ENCODE assay signal across 28 cellular contexts in genomic region chr16:68427649-68428303, GRCh38. TPM values are rescaled to one million over a fixed set of nuclear protein-coding genes. Genes with fewer than 3 reads are reported as not detected.
"Had no signal": no experiment of that assay in that cellular context is flagged by ENCODE, and none has a peak within 500 bp of the region (broad histone marks: within the 10 kb centered on the region; RNA-seq: fewer than 3 reads in every experiment).

No MANE protein-coding gene starts in this region.

- H3K4me3 Mint-ChIP-seq: activated CD8-positive, alpha-beta T cell treated with anti-CD3 and anti-CD28 coated beads for 36 hours; activated naive CD8-positive, alpha-beta T cell; activated T-cell treated with anti-CD3 and anti-CD28 coated beads, Interleukin-2, amount 50 U/mL, for 4 hours; activated T-helper 17 cell treated with anti-CD3 and anti-CD28 coated beads, Interleukin-2, amount 50 U/mL, for 72 hours; effector memory CD8-positive, alpha-beta T cell had no signal

- H3K4me1 ChIP-seq: esophagus muscularis mucosa, foreskin keratinocyte, gastrocnemius medialis had no signal

- DNase-seq: activated CD4-positive, alpha-beta T cell treated with anti-CD3 and anti-CD28 coated beads for 4 hours; activated CD4-positive, alpha-beta T cell treated with anti-CD3 and anti-CD28 coated beads, Interleukin-2, amount 50 U/mL, for 1 hour; activated CD4-positive, alpha-beta T cell treated with anti-CD3 and anti-CD28 coated beads, Interleukin-2, amount 50 U/mL, for 48 hours; activated CD4-positive, CD25-positive, alpha-beta regulatory T cell; activated CD4-positive, CD25-positive, alpha-beta regulatory T cell treated with anti-CD3 and anti-CD28 coated beads, Interleukin-2, amount 50 U/mL, for 72 hours; activated CD8-positive, alpha-beta memory T cell treated with anti-CD3 and anti-CD28 coated beads for 24 hours; activated CD8-positive, alpha-beta T cell treated with anti-CD3 and anti-CD28 coated beads for 36 hours; activated effector memory CD4-positive, alpha-beta T cell treated with Interleukin-2 at 50 U/mL for 16 hours; activated gamma-delta T cell treated with Interleukin-2 at 50 U/mL for 16 hours; activated naive CD4-positive, alpha-beta T cell treated with anti-CD3 and anti-CD28 coated beads, Interleukin-2, amount 50 U/mL, for 16 hours; activated naive CD4-positive, alpha-beta T cell treated with Interleukin-2 at 50 U/mL for 16 hours; activated T-cell treated with anti-CD3 and anti-CD28 coated beads, Interleukin-2, amount 50 U/mL, for 4 hours; amniotic stem cell; anterior cingulate cortex; brain microvascular endothelial cell; cortex of kidney; dermis blood vessel endothelial cell; effector CD4-positive, alpha-beta T cell; effector memory CD8-positive, alpha-beta T cell; erythroblast; foreskin keratinocyte; gastrocnemius medialis; T-helper 2 cell had no signal

- H3K27me3 Mint-ChIP-seq: activated CD8-positive, alpha-beta T cell treated with anti-CD3 and anti-CD28 coated beads for 36 hours; activated naive CD8-positive, alpha-beta T cell; activated T-helper 17 cell treated with anti-CD3 and anti-CD28 coated beads, Interleukin-2, amount 50 U/mL, for 72 hours had no signal

- H3K9me3 ChIP-seq: esophagus muscularis mucosa, gastrocnemius medialis had no signal

- H3K27ac Mint-ChIP-seq: activated CD8-positive, alpha-beta T cell treated with anti-CD3 and anti-CD28 coated beads for 36 hours; activated naive CD8-positive, alpha-beta T cell; activated T-helper 17 cell treated with anti-CD3 and anti-CD28 coated beads, Interleukin-2, amount 50 U/mL, for 72 hours; effector memory CD8-positive, alpha-beta T cell had no signal

- ATAC-seq: activated CD8-positive, alpha-beta T cell treated with anti-CD3 and anti-CD28 coated beads for 36 hours; activated T-cell treated with anti-CD3 and anti-CD28 coated beads, Interleukin-2, amount 50 U/mL, for 4 hours; activated T-helper 17 cell treated with anti-CD3 and anti-CD28 coated beads, Interleukin-2, amount 50 U/mL, for 72 hours; effector memory CD8-positive, alpha-beta T cell; foreskin keratinocyte; gastrocnemius medialis had no signal

- H3K4me3 ChIP-seq: esophagus muscularis mucosa, gastrocnemius medialis had no signal

- H3K27me3 ChIP-seq: esophagus muscularis mucosa, gastrocnemius medialis had no signal

- H3K27ac ChIP-seq: brain microvascular endothelial cell, esophagus muscularis mucosa, foreskin keratinocyte, gastrocnemius medialis had no signal

- H3K36me3 Mint-ChIP-seq: activated naive CD8-positive, alpha-beta T cell had no signal

- H3K36me3 ChIP-seq: brain microvascular endothelial cell, esophagus muscularis mucosa, gastrocnemius medialis had no signal

- H3K9me3 Mint-ChIP-seq: activated CD8-positive, alpha-beta T cell treated with anti-CD3 and anti-CD28 coated beads for 36 hours; activated T-cell treated with anti-CD3 and anti-CD28 coated beads, Interleukin-2, amount 50 U/mL, for 4 hours; activated T-helper 17 cell treated with anti-CD3 and anti-CD28 coated beads, Interleukin-2, amount 50 U/mL, for 72 hours; effector memory CD8-positive, alpha-beta T cell had no signal

RNA-seq across cellular contexts. Expression of gene SMPD3, which starts 20.5 kb away (rescaled TPM):
- total RNA-seq: bronchial epithelial cell, chondrocyte had no signal
